ENCODE assay signal across 9 cellular contexts in the genomic region with DNA sequence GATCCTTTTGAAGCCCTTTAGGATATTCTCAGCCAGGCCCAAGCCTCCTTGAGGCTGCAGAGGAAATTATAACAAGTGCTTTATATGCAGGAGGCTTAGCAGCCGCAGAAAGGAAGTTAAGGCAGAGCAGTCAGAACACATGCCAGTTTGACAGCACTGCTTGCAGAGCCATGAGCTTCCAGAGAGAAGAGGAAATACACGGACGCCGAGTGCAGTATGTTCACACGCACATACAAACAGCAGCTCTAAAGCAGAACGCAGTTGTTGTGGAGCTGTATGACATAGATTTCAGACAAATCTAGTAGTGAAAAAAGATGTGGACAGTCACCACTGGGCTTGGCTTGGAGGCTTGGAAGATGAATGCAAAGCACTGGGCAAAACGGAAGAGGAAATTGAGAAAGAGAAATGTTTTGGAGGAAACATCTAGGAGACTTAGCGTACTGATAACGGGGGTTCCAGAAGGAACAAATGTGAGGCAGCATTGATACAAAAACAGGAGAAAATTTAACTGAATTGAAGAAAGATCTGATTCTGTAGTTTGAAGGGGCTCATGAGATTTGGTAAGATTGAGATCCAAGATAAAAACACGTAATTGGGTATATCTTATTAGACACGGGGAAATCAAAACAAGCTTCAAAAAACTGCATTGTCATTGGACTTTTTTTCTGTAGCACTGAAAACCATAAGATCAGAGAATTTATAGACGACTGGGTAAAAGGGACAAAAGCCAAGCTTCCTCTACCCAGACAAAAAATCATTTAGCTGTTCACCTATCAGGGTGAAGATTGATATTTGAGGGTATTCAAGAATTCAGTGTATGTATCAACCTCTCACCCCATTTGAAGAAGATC. TPM values are rescaled to one million over a fixed set of nuclear protein-coding genes. Genes with fewer than 3 reads are reported as not detected.
A peak's percentile ranks its signal among the peaks of the same experiment; 100 is the strongest.
DNase-seq lines count a peak whose midpoint lies in the region; ATAC-seq and TF ChIP-seq lines count a peak whose summit lies in the region.
"Had no signal": no experiment of that assay in that cellular context is flagged by ENCODE, and none has a peak within 500 bp of the region (broad histone marks: within the 10 kb centered on the region; RNA-seq: fewer than 3 reads in every experiment).

No MANE protein-coding gene starts in this region.

- no peak overlapping the region for H4K91ac ChIP-seq in H9 (ENCODE audit: insufficient read length, low read depth, low read length)

- H2BK12ac ChIP-seq in H9 (ENCODE audit: insufficient read length, low read depth, low read length): no peak overlapping the region

- H3K56ac ChIP-seq in H9 (ENCODE audit: insufficient read length, low read depth, low read length): no peak overlapping the region

- H4K20me1 ChIP-seq in H9 (ENCODE audit: control insufficient read depth, insufficient read depth, insufficient read length): no peaks in the 10 kb centered on the region

- H2AFZ ChIP-seq in H9 (ENCODE audit: low read length): no peak overlapping the region

- no peak overlapping the region for H3K14ac ChIP-seq in H9 (ENCODE audit: insufficient read depth, low read length)

- no peak overlapping the region for H4K8ac ChIP-seq in H9 (replicated peaks; ENCODE audit: insufficient read length, low read depth, low read length)

- H3K36me3 Mint-ChIP-seq in H9 (ENCODE audit: insufficient read depth in 1 of 3, low read depth in 3 of 3): peaks cover 21 to 70% (median 68%) of the 10 kb centered on the region in 3 experiments; a peak in 6 of 7 replicates
- peaks cover 72% of the 10 kb centered on the region for H3K36me3 Mint-ChIP-seq in endodermal cell (ENCODE audit: low read depth)

- no peak overlapping the region for H3K4me2 ChIP-seq in H9 (ENCODE audit: insufficient read depth, insufficient read length, low read length)

- ATAC-seq in HG03139 (IDR thresholded peaks at IDR 0.05; ENCODE audit: unreplicated experiment) (no peak), GM18498 (IDR thresholded peaks at IDR 0.05; ENCODE audit: unreplicated experiment) (no peak), GM19328 (IDR thresholded peaks at IDR 0.05; ENCODE audit: unreplicated experiment) (no peak)

- no peaks in the 10 kb centered on the region for H3K27me3 Mint-ChIP-seq in H9 (ENCODE audit: low read depth)
- no peaks in the 10 kb centered on the region for H3K27me3 Mint-ChIP-seq in endodermal cell (ENCODE audit: insufficient read depth)

- H4K5ac ChIP-seq in H9 (ENCODE audit: insufficient read length, low read depth, low read length): no peak overlapping the region

- H3K23ac ChIP-seq in H9 (ENCODE audit: insufficient read length, low read depth, low read length): no peak overlapping the region

- no peak for TF ChIP-seq CTCF in H9 (conservative IDR thresholded peaks at IDR 0.05)
- no peak for TF ChIP-seq CTCF in endodermal cell (conservative IDR thresholded peaks at IDR 0.05)
- no peak for TF ChIP-seq CTCF in neutrophil (IDR thresholded peaks at IDR 0.05)

- H2BK5ac ChIP-seq in H9 (ENCODE audit: insufficient read length, low read length): no peak overlapping the region

- H3K4me3 ChIP-seq in endodermal cell (ENCODE audit: low read length) (no peak overlapping the region), neutrophil (ENCODE audit: low read depth in 1 of 2, low read length in 1 of 2) (peak overlapping the region; percentile 30 to 58)

- no peaks in the 10 kb centered on the region for H3K9me3 Mint-ChIP-seq in H9
- no peaks in the 10 kb centered on the region for H3K9me3 Mint-ChIP-seq in endodermal cell

- WGBS in H9 (ENCODE audit: extremely low coverage, insufficient read length, low lambda C conversion rate): no CpG with 5 or more reads among the region's 12 CpGs
- WGBS in endodermal cell (ENCODE audit: insufficient coverage in 1 of 2, insufficient read length in 1 of 2), 2 experiments: 93 to 96% methylated on average over 11 to 12 of the region's 12 CpGs

- H3K4ac ChIP-seq in H9 (ENCODE audit: low read depth, low read length): no peak overlapping the region

- H3K9me3 ChIP-seq in H9 (ENCODE audit: control insufficient read depth, low read depth, low read length) (no peaks in the 10 kb centered on the region), endodermal cell (ENCODE audit: control insufficient read depth, low read length) (no peaks in the 10 kb centered on the region), neutrophil (no peaks in the 10 kb centered on the region)

- no peak overlapping the region for H3T11ph ChIP-seq in H9 (ENCODE audit: low read length)

- no peaks in the 10 kb centered on the region for H3K79me2 ChIP-seq in H9 (ENCODE audit: insufficient read depth, low read length)

- no peak overlapping the region for H2AK5ac ChIP-seq in H9 (ENCODE audit: insufficient read length, low read length)

- no peak overlapping the region for H2BK15ac ChIP-seq in H9 (ENCODE audit: low read depth, low read length)

- no peak overlapping the region for H2BK20ac ChIP-seq in H9 (ENCODE audit: low read depth, low read length, poor library complexity, severe bottlenecking)

- H3K18ac ChIP-seq in H9 (ENCODE audit: insufficient read length, low read depth, low read length): no peak overlapping the region

- H3K4me1 ChIP-seq in H9 (ENCODE audit: insufficient read depth, low read length) (no peaks in the 10 kb centered on the region), endodermal cell (ENCODE audit: control insufficient read depth, insufficient read depth, low read length) (peaks cover 3% of the 10 kb centered on the region), neutrophil (ENCODE audit: control insufficient read depth in 1 of 2, insufficient read depth in 1 of 2, low read depth in 1 of 2, low read length in 1 of 2) (peaks cover 27 to 30% of the 10 kb centered on the region in 2 experiments)

- H3K36me3 ChIP-seq in endodermal cell (ENCODE audit: control insufficient read depth, insufficient read depth, low read length): peaks cover 85% of the 10 kb centered on the region
- H3K36me3 ChIP-seq in neutrophil: peaks cover 60% of the 10 kb centered on the region

- H3K27ac Mint-ChIP-seq in H9: peak overlapping the region; percentile 8 to 34 (median 15); a peak in 5 of 7 replicates
- peak overlapping the region; percentile 10 for H3K27ac Mint-ChIP-seq in endodermal cell

- DNase-seq in H9: no peak
- peak; percentile 23 for DNase-seq in SK-N-DZ (ENCODE audit: low spot score)
- DNase-seq in endodermal cell: no peak
- no peak for DNase-seq in retina

- H2BK120ac ChIP-seq in H9 (ENCODE audit: low read depth, low read length, poor library complexity, severe bottlenecking): no peak overlapping the region

- H3K27me3 ChIP-seq in H9 (ENCODE audit: insufficient read depth, low read length): no peaks in the 10 kb centered on the region
- H3K27me3 ChIP-seq in endodermal cell (ENCODE audit: control insufficient read depth, insufficient read depth, low read length, poor library complexity, severe bottlenecking): no peaks in the 10 kb centered on the region
- H3K27me3 ChIP-seq in neutrophil: no peaks in the 10 kb centered on the region

- H3K23me2 ChIP-seq in H9 (ENCODE audit: insufficient read length, low read depth, low read length, poor library complexity, severe bottlenecking): no peaks in the 10 kb centered on the region

- H3K9ac ChIP-seq in H9 (ENCODE audit: extremely low read depth, insufficient read length, low read length) (no peak overlapping the region), endodermal cell (ENCODE audit: extremely low read depth, low read length, poor library complexity, severe bottlenecking) (no peak overlapping the region)

- H3K4me3 Mint-ChIP-seq in H9 (no peak overlapping the region), endodermal cell (no peak overlapping the region)

- H3K79me1 ChIP-seq in H9 (ENCODE audit: insufficient read depth, low read depth, low read length, poor library complexity, severe bottlenecking): no peaks in the 10 kb centered on the region

- H3K27ac ChIP-seq in H9 (ENCODE audit: insufficient read length, low read depth, low read length) (no peak overlapping the region), endodermal cell (ENCODE audit: low read depth, low read length) (no peak overlapping the region), neutrophil (peak overlapping the region; percentile 77)
- H3K27ac ChIP-seq: RWPE1 had no signal

- H3K4me1 Mint-ChIP-seq in H9 (peaks cover 12 to 13% of the 10 kb centered on the region in 2 experiments), endodermal cell (peaks cover 15% of the 10 kb centered on the region)

RNA-seq across cellular contexts. Expression of a gene that starts 19.6 kb away (rescaled TPM):
- 0.37 TPM in 1 of 2 replicates, not detected in the other for total RNA-seq in H9 (2021)
- not detected in 2 replicates for polyA plus RNA-seq in SK-N-DZ (2014; cell fraction: cytosol; rRNA removed)
- polyA plus RNA-seq in SK-N-DZ (2014; cell fraction: nucleus; rRNA removed): 0.80 and 1.7 TPM in 2 replicates
- total RNA-seq in endodermal cell: under 1 TPM in 1 of 2 donors, not detected in 1; 0.70 TPM
- 0.21 TPM for polyA plus RNA-seq in endodermal cell (2013, experiment 1 of 2)
- polyA plus RNA-seq in endodermal cell (2013, experiment 2 of 2): 0.62 TPM
